In the genomic region with DNA sequence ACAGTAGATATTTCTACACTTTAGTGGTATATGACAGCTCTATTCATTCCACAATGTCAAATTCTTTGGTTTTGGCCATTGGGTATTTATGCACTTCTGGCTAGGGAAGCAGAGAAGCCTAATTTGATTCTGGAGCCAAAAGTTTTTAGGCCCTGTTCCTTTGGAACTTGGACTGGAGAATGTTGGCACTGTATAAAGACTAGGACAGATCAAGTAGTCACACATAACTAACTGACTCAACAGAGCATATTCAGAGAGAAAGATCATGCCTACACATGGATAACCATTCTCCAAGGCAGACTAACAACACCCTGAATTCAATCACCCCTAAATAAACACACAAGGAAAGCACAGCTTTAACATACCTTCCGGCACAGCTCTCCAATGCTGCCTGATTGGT, we compare ENCODE assay signal across 23 cellular contexts.
"Had no signal": no experiment of that assay in that cellular context is flagged by ENCODE, and none has a peak within 500 bp of the region (broad histone marks: within the 10 kb centered on the region; RNA-seq: fewer than 3 reads in every experiment).

No MANE protein-coding gene starts in this region.

- H3K4me3 Mint-ChIP-seq: activated naive CD8-positive, alpha-beta T cell treated with anti-CD3 and anti-CD28 coated beads for 36 hours; activated T-cell treated with anti-CD3 and anti-CD28 coated beads, Interleukin-2, amount 50 U/mL, for 24 hours; activated T-helper 17 cell treated with anti-CD3 and anti-CD28 coated beads, Interleukin-2, amount 50 U/mL, for 72 hours; immature natural killer cell; stimulated activated memory B cell treated with anti-CD40 and anti-IgM and Interleukin-4, amounts not matched to agents 10 μg/mL and 1 μg/mL and 100 μg/mL, for 72 hours had no signal

- H3K9me3 Mint-ChIP-seq: activated naive CD8-positive, alpha-beta T cell treated with anti-CD3 and anti-CD28 coated beads for 36 hours; activated T-cell treated with anti-CD3 and anti-CD28 coated beads, Interleukin-2, amount 50 U/mL, for 24 hours; activated T-helper 17 cell treated with anti-CD3 and anti-CD28 coated beads, Interleukin-2, amount 50 U/mL, for 72 hours; immature natural killer cell; stimulated activated memory B cell treated with anti-CD40 and anti-IgM and Interleukin-4, amounts not matched to agents 10 μg/mL and 1 μg/mL and 100 μg/mL, for 72 hours had no signal

- H3K27me3 Mint-ChIP-seq: activated naive CD8-positive, alpha-beta T cell treated with anti-CD3 and anti-CD28 coated beads for 36 hours; activated T-cell treated with anti-CD3 and anti-CD28 coated beads, Interleukin-2, amount 50 U/mL, for 24 hours; activated T-helper 17 cell treated with anti-CD3 and anti-CD28 coated beads, Interleukin-2, amount 50 U/mL, for 72 hours; stimulated activated memory B cell treated with anti-CD40 and anti-IgM and Interleukin-4, amounts not matched to agents 10 μg/mL and 1 μg/mL and 100 μg/mL, for 72 hours had no signal

- ATAC-seq: activated T-helper 17 cell treated with anti-CD3 and anti-CD28 coated beads, Interleukin-2, amount 50 U/mL, for 72 hours; foreskin keratinocyte; stimulated activated memory B cell treated with anti-CD40 and anti-IgM and Interleukin-4, amounts not matched to agents 10 μg/mL and 1 μg/mL and 100 μg/mL, for 72 hours had no signal

- DNase-seq: activated CD4-positive, alpha-beta T cell treated with anti-CD3 and anti-CD28 coated beads for 1 hour; activated CD4-positive, alpha-beta T cell treated with anti-CD3 and anti-CD28 coated beads, Interleukin-2, amount 50 U/mL, for 4 hours; activated CD8-positive, alpha-beta memory T cell treated with anti-CD3 and anti-CD28 coated beads for 24 hours; activated CD8-positive, alpha-beta memory T cell treated with anti-CD3 and anti-CD28 coated beads, Interleukin-2, amount 50 U/mL, for 4 hours; activated naive CD8-positive, alpha-beta T cell treated with anti-CD3 and anti-CD28 coated beads for 36 hours; activated T-cell treated with anti-CD3 and anti-CD28 coated beads, Interleukin-2, amount 50 U/mL, for 24 hours; dermis blood vessel endothelial cell; effector CD8-positive, alpha-beta T cell; erythroblast; foreskin keratinocyte; immature natural killer cell; left ventricle myocardium inferior; midbrain; posterior cingulate gyrus; sigmoid colon; stimulated activated CD4-positive, alpha-beta T cell treated with anti-CD3 and anti-CD28 coated beads, Interleukin-15, amount 100 ng/mL, for 24 hours; stomach; T-helper 1 cell; T-helper 9 cell; transverse colon; uterus had no signal

- H3K27ac Mint-ChIP-seq: activated naive CD8-positive, alpha-beta T cell treated with anti-CD3 and anti-CD28 coated beads for 36 hours; activated T-cell treated with anti-CD3 and anti-CD28 coated beads, Interleukin-2, amount 50 U/mL, for 24 hours; stimulated activated memory B cell treated with anti-CD40 and anti-IgM and Interleukin-4, amounts not matched to agents 10 μg/mL and 1 μg/mL and 100 μg/mL, for 72 hours had no signal
